Comparison of ENCODE assay signal across 1 cellular context in genomic region chr6:53327017-53327395, GRCh38.
TF ChIP-seq lines count a peak whose summit lies in the region.

No MANE protein-coding gene starts in this region.

TF ChIP-seq in SK-N-SH treated with all-trans-retinoic acid at 6 μM for 48 hours, 23 proteins besides CTCF, POLR2A, EP300 and RAD21 (continued from another document):
- TF ChIP-seq TSHZ2 (CRISPR knock-in tag; IDR thresholded peaks at IDR 0.05) (no peak), TCF4 (CRISPR knock-in tag; IDR thresholded peaks at IDR 0.05; ENCODE audit: borderline replicate concordance) (no peak), GLIS3 (CRISPR knock-in tag; IDR thresholded peaks at IDR 0.05) (no peak), ESRRG (CRISPR knock-in tag; IDR thresholded peaks at IDR 0.05) (no peak)
